Comparison of ENCODE assay signal across 11 cellular contexts in the genomic region with DNA sequence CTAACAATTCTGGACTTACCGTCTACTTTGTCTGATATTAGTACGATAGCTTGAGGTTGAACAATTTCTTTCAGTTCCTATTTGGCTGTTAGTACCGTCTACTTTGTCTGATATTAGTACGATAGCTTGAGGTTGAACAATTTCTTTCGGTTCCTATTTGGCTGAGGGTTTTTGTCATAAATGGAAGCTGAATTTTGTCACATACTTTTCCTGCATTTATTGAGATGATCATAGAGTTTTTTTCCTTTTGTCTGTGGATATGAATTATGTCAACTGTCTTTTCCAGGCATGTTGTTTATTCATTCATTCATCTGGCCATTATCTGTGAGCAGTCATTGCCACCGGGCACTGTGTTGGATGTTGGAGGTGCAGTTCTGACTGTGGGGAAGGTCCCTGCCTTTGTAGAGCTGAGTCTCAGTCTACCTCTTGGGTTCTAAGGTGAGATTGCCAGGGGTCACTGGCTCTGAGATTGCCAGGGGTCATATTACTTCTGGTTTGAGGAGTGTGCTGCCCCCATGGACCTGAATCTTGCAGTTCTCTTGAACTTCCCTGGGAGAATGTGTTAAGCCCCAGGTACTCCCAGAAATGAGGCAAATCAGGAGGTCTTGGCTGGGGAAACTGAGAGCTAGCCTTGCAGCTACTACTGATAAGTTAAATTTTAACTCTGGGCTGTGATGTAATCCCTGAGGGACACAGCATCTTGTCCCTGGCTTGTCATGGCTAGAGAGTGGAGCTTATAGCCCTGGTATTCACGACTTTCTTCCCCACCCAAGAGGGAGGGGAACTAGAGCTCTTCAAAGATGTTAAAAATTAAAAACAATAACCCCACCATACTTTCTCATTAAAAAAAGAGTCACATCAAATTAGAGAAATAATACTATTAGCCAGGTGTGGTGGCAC.
A peak's percentile ranks its signal among the peaks of the same experiment; 100 is the strongest.
DNase-seq lines count a peak whose midpoint lies in the region; ATAC-seq lines count a peak whose summit lies in the region.
"Had no signal": no experiment of that assay in that cellular context is flagged by ENCODE, and none has a peak within 500 bp of the region (broad histone marks: within the 10 kb centered on the region; RNA-seq: fewer than 3 reads in every experiment).

No MANE protein-coding gene starts in this region.

- no peaks in the 10 kb centered on the region for H3K36me3 Mint-ChIP-seq in activated CD8-positive, alpha-beta T cell treated with anti-CD3 and anti-CD28 coated beads, Interleukin-2, amount 10 ng/mL, durations not matched to agents 7 days and 5 days (ENCODE audit: low read depth)
- H3K36me3 Mint-ChIP-seq: activated CD4-positive, alpha-beta memory T cell treated with anti-CD3 and anti-CD28 coated beads for 36 hours; CD8-positive, alpha-beta memory T cell had no signal

- no peaks in the 10 kb centered on the region for H3K9me3 Mint-ChIP-seq in activated CD8-positive, alpha-beta T cell treated with anti-CD3 and anti-CD28 coated beads, Interleukin-2, amount 10 ng/mL, durations not matched to agents 7 days and 5 days (ENCODE audit: insufficient read depth)
- H3K9me3 Mint-ChIP-seq: activated CD4-positive, alpha-beta memory T cell treated with anti-CD3 and anti-CD28 coated beads for 36 hours; CD8-positive, alpha-beta memory T cell had no signal

- no peak overlapping the region for H3K27ac Mint-ChIP-seq in activated CD8-positive, alpha-beta T cell treated with anti-CD3 and anti-CD28 coated beads, Interleukin-2, amount 10 ng/mL, durations not matched to agents 7 days and 5 days
- H3K27ac Mint-ChIP-seq: activated CD4-positive, alpha-beta memory T cell treated with anti-CD3 and anti-CD28 coated beads for 36 hours; CD8-positive, alpha-beta memory T cell had no signal

- H3K4me3 Mint-ChIP-seq in activated CD8-positive, alpha-beta T cell treated with anti-CD3 and anti-CD28 coated beads, Interleukin-2, amount 10 ng/mL, durations not matched to agents 7 days and 5 days, result no peak overlapping the region
- H3K4me3 Mint-ChIP-seq: activated CD4-positive, alpha-beta memory T cell treated with anti-CD3 and anti-CD28 coated beads for 36 hours; CD8-positive, alpha-beta memory T cell had no signal

- no peaks in the 10 kb centered on the region for H3K27me3 Mint-ChIP-seq in activated CD8-positive, alpha-beta T cell treated with anti-CD3 and anti-CD28 coated beads, Interleukin-2, amount 10 ng/mL, durations not matched to agents 7 days and 5 days (ENCODE audit: low read depth)

- H3K4me1 Mint-ChIP-seq in activated CD8-positive, alpha-beta T cell treated with anti-CD3 and anti-CD28 coated beads, Interleukin-2, amount 10 ng/mL, durations not matched to agents 7 days and 5 days (ENCODE audit: low read depth), result no peaks in the 10 kb centered on the region
- H3K4me1 Mint-ChIP-seq: CD8-positive, alpha-beta memory T cell had no signal

- POLR2A ChIA-PET in activated CD8-positive, alpha-beta T cell treated with anti-CD3 and anti-CD28 coated beads, Interleukin-2, amount 10 ng/mL, durations not matched to agents 7 days and 5 days (lab: Charles Lee), result interaction anchor here (0.6 kb wide), 1 partner anchor 178 kb away, joined by 3 read pairs; no protein-coding TSS in a partner anchor

- CTCF ChIA-PET in activated CD8-positive, alpha-beta T cell treated with anti-CD3 and anti-CD28 coated beads, Interleukin-2, amount 10 ng/mL, durations not matched to agents 7 days and 5 days (lab: Charles Lee), result interaction anchor here (0.7 kb wide), 1 partner anchor 1699 kb away, joined by 3 read pairs; no protein-coding TSS in a partner anchor

- peak; percentile 91 for ATAC-seq in GM18499 (IDR thresholded peaks at IDR 0.05; ENCODE audit: insufficient read depth, unreplicated experiment)
- ATAC-seq in GM19452 (IDR thresholded peaks at IDR 0.05; ENCODE audit: unreplicated experiment), result peak; percentile 92
- ATAC-seq in HG02943 (IDR thresholded peaks at IDR 0.05; ENCODE audit: low read depth, unreplicated experiment), result peak; percentile 73
- no peak for ATAC-seq in activated CD8-positive, alpha-beta T cell treated with anti-CD3 and anti-CD28 coated beads, Interleukin-2, amount 10 ng/mL, durations not matched to agents 7 days and 5 days

- DNase-seq in MV-4-11 (lab: John Stamatoyannopoulos, UW) (peak; percentile 43), hippocampal formation (lab: John Stamatoyannopoulos, UW) (no peak), DMS 273 (lab: John Stamatoyannopoulos, UW; ENCODE audit: unreplicated experiment) (no peak), DMS53 treated with DMSO at 0.1 percent for 48 hours (lab: John Stamatoyannopoulos, UW; ENCODE audit: unreplicated experiment) (no peak)
- no peak for DNase-seq in activated CD8-positive, alpha-beta T cell treated with anti-CD3 and anti-CD28 coated beads, Interleukin-2, amount 10 ng/mL, durations not matched to agents 7 days and 5 days
- DNase-seq: activated CD4-positive, alpha-beta memory T cell treated with anti-CD3 and anti-CD28 coated beads for 36 hours; CD8-positive, alpha-beta memory T cell; NCI-H1436 had no signal
